ENCODE assay signal across 8 cellular contexts in the genomic region with DNA sequence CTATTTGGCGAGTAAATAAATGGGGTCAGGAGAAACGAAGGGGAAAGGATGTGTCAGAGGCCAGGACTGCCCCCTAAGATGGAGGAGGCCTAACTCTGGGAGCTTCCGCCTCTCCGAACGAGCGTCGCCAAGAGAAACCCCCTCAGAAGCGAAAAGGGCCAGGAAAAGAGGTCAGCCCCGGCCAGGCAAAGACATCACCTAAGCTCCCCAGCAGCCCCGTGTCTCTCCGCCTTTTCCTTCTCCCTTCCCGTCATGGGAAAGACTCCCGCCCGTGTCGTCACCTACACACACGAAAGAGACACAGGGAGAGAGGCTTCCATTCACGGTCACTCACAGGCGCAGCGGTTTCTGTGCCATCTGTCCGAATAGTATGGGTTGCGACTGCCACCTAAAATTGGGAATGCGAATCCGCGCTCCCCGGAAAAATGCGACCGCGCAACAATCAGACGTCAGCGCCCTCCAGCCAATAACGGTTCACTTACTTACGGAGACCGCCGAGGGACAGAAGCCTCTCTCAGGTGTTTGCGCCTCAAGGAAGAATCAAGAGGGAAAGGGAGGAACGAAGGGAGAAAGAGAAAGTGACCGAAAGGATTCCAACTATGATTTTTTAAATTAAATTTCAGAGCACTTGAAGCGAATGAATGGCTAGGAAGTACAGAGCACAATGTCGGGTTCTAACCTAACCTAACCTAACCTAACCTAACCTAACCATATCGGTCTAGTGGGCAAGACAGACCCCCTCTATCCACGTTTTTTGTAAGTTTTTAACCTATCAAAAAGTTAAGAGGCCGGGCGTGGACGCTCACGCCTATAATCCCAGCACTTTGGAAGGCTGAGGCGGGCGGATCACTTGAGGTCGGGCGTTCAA. TPM values are rescaled to one million over a fixed set of nuclear protein-coding genes. Genes with fewer than 3 reads are reported as not detected.
DNase-seq lines count a peak whose midpoint lies in the region; ATAC-seq and TF ChIP-seq lines count a peak whose summit lies in the region.

CWF19L1 (minus strand) TSS at position 402 of the 868 bp plus-strand sequence; CDS start at position 357, 45 bp downstream.

- H3K9me3 Mint-ChIP-seq in activated T-helper 17 cell treated with anti-CD3 and anti-CD28 coated beads, Interleukin-2, amount 50 U/mL, for 72 hours: no peaks in the 10 kb centered on the region
- H3K9me3 Mint-ChIP-seq in naive thymus-derived CD8-positive, alpha-beta T cell: no peaks in the 10 kb centered on the region
- H3K9me3 Mint-ChIP-seq in stimulated activated naive B cell treated with anti-CD40 and anti-IgM and Interleukin-4, amounts not matched to agents 10 μg/mL and 1 μg/mL and 100 μg/mL, for 72 hours: no peaks in the 10 kb centered on the region

- H3K4me3 Mint-ChIP-seq in activated T-helper 17 cell treated with anti-CD3 and anti-CD28 coated beads, Interleukin-2, amount 50 U/mL, for 72 hours: peak within 1 kb of the TSS; percentile 97
- peak within 1 kb of the TSS; percentile 99 to 100 (median 100) for H3K4me3 Mint-ChIP-seq in naive thymus-derived CD8-positive, alpha-beta T cell
- peak within 1 kb of the TSS; percentile 100 for H3K4me3 Mint-ChIP-seq in stimulated activated naive B cell treated with anti-CD40 and anti-IgM and Interleukin-4, amounts not matched to agents 10 μg/mL and 1 μg/mL and 100 μg/mL, for 72 hours

- H3K27me3 Mint-ChIP-seq in activated T-helper 17 cell treated with anti-CD3 and anti-CD28 coated beads, Interleukin-2, amount 50 U/mL, for 72 hours: no peaks in the 10 kb centered on the region
- no peaks in the 10 kb centered on the region for H3K27me3 Mint-ChIP-seq in naive thymus-derived CD8-positive, alpha-beta T cell
- no peaks in the 10 kb centered on the region for H3K27me3 Mint-ChIP-seq in stimulated activated naive B cell treated with anti-CD40 and anti-IgM and Interleukin-4, amounts not matched to agents 10 μg/mL and 1 μg/mL and 100 μg/mL, for 72 hours

- peaks cover 9% of the 10 kb centered on the region for H3K36me3 ChIP-seq in KOPT-K1 (ENCODE audit: insufficient read depth, low read length)

- no peak for TF ChIP-seq CTCF in fibroblast of mammary gland (conservative IDR thresholded peaks at IDR 0.05; ENCODE audit: control insufficient read depth, insufficient read depth, low read depth, low read length)

- POLR2A ChIA-PET in naive thymus-derived CD8-positive, alpha-beta T cell (lab: Charles Lee): interaction anchor here (0.7 to 0.9 kb wide), 3 partner anchors 20 to 660 kb away, joined by 3 to 4 read pairs (median 3); no protein-coding TSS in a partner anchor

- H3K9me3 ChIP-seq in KOPT-K1 (ENCODE audit: insufficient read depth, low read length, poor library complexity, severe bottlenecking): no peaks in the 10 kb centered on the region

- in situ Hi-C loops in Caki2 (cut with HindIII; ENCODE audit: low pct_unique_long_range_greater_than_20kb, low sequenced_read_pairs): no loop called here

- H3K27ac Mint-ChIP-seq in activated T-helper 17 cell treated with anti-CD3 and anti-CD28 coated beads, Interleukin-2, amount 50 U/mL, for 72 hours: peak within 1 kb of the TSS; percentile 99
- H3K27ac Mint-ChIP-seq in naive thymus-derived CD8-positive, alpha-beta T cell: peak within 1 kb of the TSS; percentile 98 to 100 (median 99)
- H3K27ac Mint-ChIP-seq in stimulated activated naive B cell treated with anti-CD40 and anti-IgM and Interleukin-4, amounts not matched to agents 10 μg/mL and 1 μg/mL and 100 μg/mL, for 72 hours: peak within 1 kb of the TSS; percentile 100

- H3K4me1 Mint-ChIP-seq in activated T-helper 17 cell treated with anti-CD3 and anti-CD28 coated beads, Interleukin-2, amount 50 U/mL, for 72 hours: peaks cover 8% of the 10 kb centered on the region
- H3K4me1 Mint-ChIP-seq in naive thymus-derived CD8-positive, alpha-beta T cell: peaks cover 17 to 44% (median 36%) of the 10 kb centered on the region in 4 donors
- peaks cover 19 to 28% of the 10 kb centered on the region in 2 donors for H3K4me1 Mint-ChIP-seq in stimulated activated naive B cell treated with anti-CD40 and anti-IgM and Interleukin-4, amounts not matched to agents 10 μg/mL and 1 μg/mL and 100 μg/mL, for 72 hours

- peak; percentile 65 for ATAC-seq in GM21528 (IDR thresholded peaks at IDR 0.05; ENCODE audit: low FRiP score, unreplicated experiment)
- ATAC-seq in activated T-helper 17 cell treated with anti-CD3 and anti-CD28 coated beads, Interleukin-2, amount 50 U/mL, for 72 hours (replicated peaks): peak; percentile 95
- ATAC-seq in naive thymus-derived CD8-positive, alpha-beta T cell: peak; percentile 87 to 92
- ATAC-seq in stimulated activated naive B cell treated with anti-CD40 and anti-IgM and Interleukin-4, amounts not matched to agents 10 μg/mL and 1 μg/mL and 100 μg/mL, for 72 hours (replicated peaks): peak; percentile 80 to 83

- peak; percentile 79 for DNase-seq in Caki2 (ENCODE audit: low read depth)
- DNase-seq in RPMI8226: peak; percentile 69
- DNase-seq in fibroblast of mammary gland (ENCODE audit: low read depth): peak; percentile 86
- peak; percentile 54 to 82 (median 69) for DNase-seq in naive thymus-derived CD8-positive, alpha-beta T cell
- peak; percentile 62 for DNase-seq in stimulated activated naive B cell treated with anti-CD40 and anti-IgM and Interleukin-4, amounts not matched to agents 10 μg/mL and 1 μg/mL and 100 μg/mL, for 72 hours

- H3K27ac ChIP-seq in KOPT-K1 (ENCODE audit: low read depth, low read length, poor library complexity, severe bottlenecking): peak within 1 kb of the TSS; percentile 82

- H3K36me3 Mint-ChIP-seq in activated T-helper 17 cell treated with anti-CD3 and anti-CD28 coated beads, Interleukin-2, amount 50 U/mL, for 72 hours (ENCODE audit: low read depth): peaks cover 25% of the 10 kb centered on the region
- peaks cover 2 to 9% (median 5%) of the 10 kb centered on the region in 3 donors for H3K36me3 Mint-ChIP-seq in naive thymus-derived CD8-positive, alpha-beta T cell
- H3K36me3 Mint-ChIP-seq in stimulated activated naive B cell treated with anti-CD40 and anti-IgM and Interleukin-4, amounts not matched to agents 10 μg/mL and 1 μg/mL and 100 μg/mL, for 72 hours: peaks cover 24 to 40% of the 10 kb centered on the region in 2 donors

- peak within 1 kb of the TSS; percentile 100 for H3K4me3 ChIP-seq in fibroblast of mammary gland (ENCODE audit: control insufficient read depth, low read depth, low read length)

RNA-seq across cellular contexts. Expression of gene CWF19L1, which starts in this region (rescaled TPM):
- total RNA-seq in Caki2 (2014; rRNA removed; shearing (Covaris generic); ENCODE audit: low replicate concordance): 28.5 and 39.6 TPM in 2 replicates
- 10 to 100 TPM; 34.0 to 46.9 TPM for total RNA-seq in activated T-helper 17 cell treated with anti-CD3 and anti-CD28 coated beads, Interleukin-2, amount 50 U/mL, for 72 hours
- 10 to 100 TPM; 54.4 to 55.1 TPM for total RNA-seq in naive thymus-derived CD8-positive, alpha-beta T cell
- 10 to 100 TPM; 19.3 to 38.7 (median 28.4) TPM for polyA plus RNA-seq in naive thymus-derived CD8-positive, alpha-beta T cell

Comparison
In these comparisons a context has a peak if more than half of its experiments do, and no peak if none do; other contexts are left out.
1. Peak in every context shown above with its lines: DNase-seq, ATAC-seq, H3K4me3 ChIP-seq and H3K27ac ChIP-seq.